8 cellular contexts compared by ENCODE assay signal in the genomic region with DNA sequence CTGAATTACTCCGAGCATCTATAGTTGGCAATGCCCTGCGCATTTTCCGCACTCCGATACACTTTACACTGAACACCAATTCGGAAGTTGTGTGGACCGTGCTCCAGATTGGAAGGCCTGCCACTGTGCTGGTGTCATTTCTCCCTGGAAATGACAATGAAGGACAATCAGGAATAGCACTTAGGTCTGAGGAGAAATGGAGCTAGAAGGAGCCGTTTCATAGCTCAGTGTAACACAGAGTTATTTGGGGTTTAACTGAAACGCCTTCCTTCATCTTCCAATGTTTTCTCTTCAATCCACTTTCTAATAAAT. TPM values are rescaled to one million over a fixed set of nuclear protein-coding genes. Genes with fewer than 3 reads are reported as not detected.
A peak's percentile ranks its signal among the peaks of the same experiment; 100 is the strongest.
DNase-seq lines count a peak whose midpoint lies in the region; ATAC-seq lines count a peak whose summit lies in the region.

No MANE protein-coding gene starts in this region.

- peak overlapping the region; percentile 73 for H3K4me3 Mint-ChIP-seq in dendritic cell treated with granulocyte-macrophage colony-stimulating factor and Interleukin-4, amounts not matched to agents 40 ng/mL and 50 ng/mL, for 4 days

- H3K27ac Mint-ChIP-seq in dendritic cell treated with granulocyte-macrophage colony-stimulating factor and Interleukin-4, amounts not matched to agents 40 ng/mL and 50 ng/mL, for 4 days: peak overlapping the region; percentile 70

- H3K36me3 ChIP-seq in HUES64 (ENCODE audit: insufficient read depth, low read length) (no peaks in the 10 kb centered on the region), stomach smooth muscle (ENCODE audit: control insufficient read depth in 2 of 2, insufficient read depth in 2 of 2, low read length in 2 of 2) (no peaks in the 10 kb centered on the region)

- peaks cover 70% of the 10 kb centered on the region for H3K4me1 Mint-ChIP-seq in dendritic cell treated with granulocyte-macrophage colony-stimulating factor and Interleukin-4, amounts not matched to agents 40 ng/mL and 50 ng/mL, for 4 days (ENCODE audit: low read depth)

- ATAC-seq in HG02798 (IDR thresholded peaks at IDR 0.05; ENCODE audit: poor library complexity, unreplicated experiment) (no peak), GM18858 (IDR thresholded peaks at IDR 0.05; ENCODE audit: unreplicated experiment) (no peak)

- intact Hi-C loops in dendritic cell treated with granulocyte-macrophage colony-stimulating factor and Interleukin-4, amounts not matched to agents 40 ng/mL and 50 ng/mL, for 4 days (cut with micrococcal nuclease): loop anchor here (2.0 kb wide), 1 partner anchor 37 kb away; no protein-coding TSS in a partner anchor

- DNase-seq in medulla oblongata (ENCODE audit: extremely low spot score) (peak; percentile 12), SKM-1 (lab: John Stamatoyannopoulos, UW; ENCODE audit: unreplicated experiment) (no peak), kidney glomerular epithelial cell (lab: John Stamatoyannopoulos, UW) (no peak)

- H3K4me3 ChIP-seq in HUES64 (ENCODE audit: low read length) (peak overlapping the region; percentile 71), stomach smooth muscle (ENCODE audit: low read length in 2 of 2) (peak overlapping the region; percentile 69 to 73)

- H3K27ac ChIP-seq in HUES64 (ENCODE audit: low read depth, low read length) (no peak overlapping the region), stomach smooth muscle (ENCODE audit: low read length) (no peak overlapping the region)

- peaks cover 21% of the 10 kb centered on the region for H3K4me1 ChIP-seq in HUES64 (ENCODE audit: insufficient read depth, low read length)
- H3K4me1 ChIP-seq in stomach smooth muscle (ENCODE audit: control insufficient read depth, insufficient read depth, low read length): peaks cover 10% of the 10 kb centered on the region

- 29% methylated on average over 8 of the region's 8 CpGs for WGBS in HUES64

- H3K9ac ChIP-seq in HUES64 (ENCODE audit: low read depth, low read length) (0 out of 2 replicates have a peak overlapping the region, but pooled peaks have one; percentile 54), stomach smooth muscle (ENCODE audit: low read length in 2 of 2) (no peak overlapping the region)

- H3K9me3 ChIP-seq in HUES64 (ENCODE audit: insufficient read depth, low read depth, low read length): no peaks in the 10 kb centered on the region
- H3K9me3 ChIP-seq in stomach smooth muscle (ENCODE audit: control insufficient read depth in 2 of 2, low read length in 2 of 2): no peaks in the 10 kb centered on the region

- peaks cover 49% of the 10 kb centered on the region for H3K27me3 ChIP-seq in HUES64 (ENCODE audit: insufficient read depth, low read length)
- H3K27me3 ChIP-seq in stomach smooth muscle (ENCODE audit: control insufficient read depth in 1 of 2, insufficient read depth in 2 of 2, low read length in 2 of 2): peaks cover 11 to 15% of the 10 kb centered on the region in 2 donors

- H3K9me3 Mint-ChIP-seq in dendritic cell treated with granulocyte-macrophage colony-stimulating factor and Interleukin-4, amounts not matched to agents 40 ng/mL and 50 ng/mL, for 4 days: no peaks in the 10 kb centered on the region

- H3K36me3 Mint-ChIP-seq in dendritic cell treated with granulocyte-macrophage colony-stimulating factor and Interleukin-4, amounts not matched to agents 40 ng/mL and 50 ng/mL, for 4 days (ENCODE audit: low read depth): peaks cover 12% of the 10 kb centered on the region

- H3K27me3 Mint-ChIP-seq in dendritic cell treated with granulocyte-macrophage colony-stimulating factor and Interleukin-4, amounts not matched to agents 40 ng/mL and 50 ng/mL, for 4 days: peaks cover 6% of the 10 kb centered on the region

RNA-seq across cellular contexts. Expression of a gene that starts 0.5 kb away (rescaled TPM):
- 1.2 TPM for polyA plus RNA-seq in HUES64 (2013, experiment 1 of 2)
- polyA plus RNA-seq in HUES64 (2013, experiment 2 of 2): 2.4 TPM

RNA-seq across cellular contexts. Expression of a gene that starts 11.1 kb away (rescaled TPM):
- polyA plus RNA-seq in HUES64 (2013, experiment 1 of 2): not detected
- not detected for polyA plus RNA-seq in HUES64 (2013, experiment 2 of 2)

RNA-seq across cellular contexts. Expression of a gene that starts 48.0 kb away (rescaled TPM):
- polyA plus RNA-seq in HUES64 (2013, experiment 1 of 2): not detected
- polyA plus RNA-seq in HUES64 (2013, experiment 2 of 2): not detected

RNA-seq across cellular contexts. Expression of a gene that starts 57.5 kb away (rescaled TPM):
- polyA plus RNA-seq in HUES64 (2013, experiment 1 of 2): 0.05 TPM
- polyA plus RNA-seq in HUES64 (2013, experiment 2 of 2): not detected
